In the genomic region with DNA sequence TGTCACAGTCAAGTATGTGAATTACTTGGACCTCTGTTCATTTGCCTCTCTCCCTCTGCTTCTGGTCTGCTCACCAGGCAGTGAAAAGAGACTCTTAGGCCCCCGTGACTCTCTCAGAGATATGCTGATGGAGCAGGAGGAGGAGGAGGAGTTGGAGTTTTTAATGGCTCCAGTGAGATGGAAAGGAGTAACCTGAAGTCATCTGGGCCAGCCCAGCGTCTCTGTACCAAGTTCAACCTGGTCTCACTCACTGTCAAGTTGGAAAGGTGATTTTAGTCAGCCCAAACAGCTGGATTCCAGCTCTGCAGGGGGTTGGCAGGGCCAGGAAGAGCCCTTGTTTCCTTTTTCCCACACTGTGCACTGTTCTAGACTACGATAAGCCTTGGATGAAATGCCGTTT, we compare ENCODE assay signal across 17 cellular contexts. TPM values are rescaled to one million over a fixed set of nuclear protein-coding genes. Genes with fewer than 3 reads are reported as not detected.
DNase-seq lines count a peak whose midpoint lies in the region; ATAC-seq and TF ChIP-seq lines count a peak whose summit lies in the region.
"Had no signal": no experiment of that assay in that cellular context is flagged by ENCODE, and none has a peak within 500 bp of the region (broad histone marks: within the 10 kb centered on the region; RNA-seq: fewer than 3 reads in every experiment).

No MANE protein-coding gene starts in this region.

- peaks cover 32% of the 10 kb centered on the region for H3K4me1 Mint-ChIP-seq in activated CD8-positive, alpha-beta T cell treated with anti-CD3 and anti-CD28 coated beads, Interleukin-2, amount 10 ng/mL, durations not matched to agents 7 days and 5 days (ENCODE audit: low read depth)
- H3K4me1 Mint-ChIP-seq in activated CD8-positive, alpha-beta T cell treated with anti-CD3 and anti-CD28 coated beads for 36 hours (ENCODE audit: low read depth), result peaks cover 25% of the 10 kb centered on the region
- H3K4me1 Mint-ChIP-seq in HFFc6 (ENCODE audit: low read depth) (peaks cover 70% of the 10 kb centered on the region), endothelial cell (ENCODE audit: unreplicated experiment) (peaks cover 46% of the 10 kb centered on the region)
- H3K4me1 Mint-ChIP-seq in stimulated activated effector memory CD8-positive, alpha-beta T cell treated with anti-CD3 and anti-CD28 coated beads, Interleukin-12 subunit alpha, Interleukin-12 subunit beta, amount 100 ng/mL, for 72 hours, result peaks cover 37% of the 10 kb centered on the region

- no peaks in the 10 kb centered on the region for H3K27me3 Mint-ChIP-seq in activated CD8-positive, alpha-beta T cell treated with anti-CD3 and anti-CD28 coated beads, Interleukin-2, amount 10 ng/mL, durations not matched to agents 7 days and 5 days (ENCODE audit: low read depth)
- H3K27me3 Mint-ChIP-seq in activated CD8-positive, alpha-beta T cell treated with anti-CD3 and anti-CD28 coated beads for 36 hours, result no peaks in the 10 kb centered on the region
- H3K27me3 Mint-ChIP-seq in HFFc6 (ENCODE audit: insufficient read depth) (peaks cover 38% of the 10 kb centered on the region), endothelial cell (ENCODE audit: unreplicated experiment) (peaks cover 18% of the 10 kb centered on the region)

- H3K9me3 Mint-ChIP-seq in activated CD8-positive, alpha-beta T cell treated with anti-CD3 and anti-CD28 coated beads, Interleukin-2, amount 10 ng/mL, durations not matched to agents 7 days and 5 days (ENCODE audit: insufficient read depth), result no peaks in the 10 kb centered on the region
- H3K9me3 Mint-ChIP-seq in activated CD8-positive, alpha-beta T cell treated with anti-CD3 and anti-CD28 coated beads for 36 hours, result no peaks in the 10 kb centered on the region
- H3K9me3 Mint-ChIP-seq in HFFc6 (no peaks in the 10 kb centered on the region; the same call in 1 of the 2 replicates), endothelial cell (ENCODE audit: unreplicated experiment) (no peaks in the 10 kb centered on the region)
- no peaks in the 10 kb centered on the region for H3K9me3 Mint-ChIP-seq in stimulated activated effector memory CD8-positive, alpha-beta T cell treated with anti-CD3 and anti-CD28 coated beads, Interleukin-12 subunit alpha, Interleukin-12 subunit beta, amount 100 ng/mL, for 72 hours
- H3K9me3 Mint-ChIP-seq: immature natural killer cell had no signal

- CTCF ChIA-PET in activated CD8-positive, alpha-beta T cell treated with anti-CD3 and anti-CD28 coated beads, Interleukin-2, amount 10 ng/mL, durations not matched to agents 7 days and 5 days (lab: Charles Lee), result interaction anchor here (1.5 to 28.2 kb wide), 2 partner anchors 50 to 76 kb away, joined by 6 to 1088 read pairs; a partner anchor contains a TSS
- CTCF ChIA-PET in activated CD8-positive, alpha-beta T cell treated with anti-CD3 and anti-CD28 coated beads for 36 hours (lab: Charles Lee), result interaction anchor here (0.9 to 40.2 kb wide), 2 partner anchors 50 to 86 kb away, joined by 3 to 1222 read pairs; a partner anchor contains a TSS

- peak overlapping the region; percentile 43 for H3K27ac Mint-ChIP-seq in activated CD8-positive, alpha-beta T cell treated with anti-CD3 and anti-CD28 coated beads, Interleukin-2, amount 10 ng/mL, durations not matched to agents 7 days and 5 days
- H3K27ac Mint-ChIP-seq in activated CD8-positive, alpha-beta T cell treated with anti-CD3 and anti-CD28 coated beads for 36 hours, result no peak overlapping the region
- H3K27ac Mint-ChIP-seq in HFFc6, result peak overlapping the region; percentile 73
- peak overlapping the region; percentile 88 for H3K27ac Mint-ChIP-seq in endothelial cell (ENCODE audit: unreplicated experiment)
- peak overlapping the region; percentile 38 for H3K27ac Mint-ChIP-seq in stimulated activated effector memory CD8-positive, alpha-beta T cell treated with anti-CD3 and anti-CD28 coated beads, Interleukin-12 subunit alpha, Interleukin-12 subunit beta, amount 100 ng/mL, for 72 hours

- POLR2A ChIA-PET in activated CD8-positive, alpha-beta T cell treated with anti-CD3 and anti-CD28 coated beads, Interleukin-2, amount 10 ng/mL, durations not matched to agents 7 days and 5 days (lab: Charles Lee), result no interaction called here
- POLR2A ChIA-PET in activated CD8-positive, alpha-beta T cell treated with anti-CD3 and anti-CD28 coated beads for 36 hours (lab: Charles Lee), result interaction anchor here (1.0 kb wide), 1 partner anchor 54 kb away, joined by 3 read pairs; no protein-coding TSS in a partner anchor

- TF ChIP-seq CTCF in activated CD8-positive, alpha-beta T cell treated with anti-CD3 and anti-CD28 coated beads for 36 hours (IDR thresholded peaks at IDR 0.05), result no peak
- TF ChIP-seq CTCF in HFFc6 (IDR thresholded peaks at IDR 0.05), result no peak
- TF ChIP-seq CTCF in endothelial cell (IDR thresholded peaks at IDR 0.05; ENCODE audit: unreplicated experiment), result no peak

- peaks cover 50% of the 10 kb centered on the region for H3K36me3 Mint-ChIP-seq in activated CD8-positive, alpha-beta T cell treated with anti-CD3 and anti-CD28 coated beads, Interleukin-2, amount 10 ng/mL, durations not matched to agents 7 days and 5 days (ENCODE audit: low read depth)
- peaks cover 16% of the 10 kb centered on the region for H3K36me3 Mint-ChIP-seq in activated CD8-positive, alpha-beta T cell treated with anti-CD3 and anti-CD28 coated beads for 36 hours (ENCODE audit: low read depth)
- peaks cover 44% of the 10 kb centered on the region for H3K36me3 Mint-ChIP-seq in HFFc6 (ENCODE audit: low read depth)
- peaks cover 47% of the 10 kb centered on the region for H3K36me3 Mint-ChIP-seq in endothelial cell (ENCODE audit: low read depth, unreplicated experiment)
- H3K36me3 Mint-ChIP-seq in stimulated activated effector memory CD8-positive, alpha-beta T cell treated with anti-CD3 and anti-CD28 coated beads, Interleukin-12 subunit alpha, Interleukin-12 subunit beta, amount 100 ng/mL, for 72 hours, result peaks cover 78% of the 10 kb centered on the region

- no peak for ATAC-seq in activated CD8-positive, alpha-beta T cell treated with anti-CD3 and anti-CD28 coated beads, Interleukin-2, amount 10 ng/mL, durations not matched to agents 7 days and 5 days
- no peak for ATAC-seq in activated CD8-positive, alpha-beta T cell treated with anti-CD3 and anti-CD28 coated beads for 36 hours
- no peak for ATAC-seq in stimulated activated effector memory CD8-positive, alpha-beta T cell treated with anti-CD3 and anti-CD28 coated beads, Interleukin-12 subunit alpha, Interleukin-12 subunit beta, amount 100 ng/mL, for 72 hours

- intact Hi-C loops in activated CD8-positive, alpha-beta T cell treated with anti-CD3 and anti-CD28 coated beads for 36 hours (cut with micrococcal nuclease), result no loop called here

- DNase-seq in activated CD8-positive, alpha-beta T cell treated with anti-CD3 and anti-CD28 coated beads, Interleukin-2, amount 10 ng/mL, durations not matched to agents 7 days and 5 days, result peak; percentile 17
- no peak for DNase-seq in activated CD8-positive, alpha-beta T cell treated with anti-CD3 and anti-CD28 coated beads for 36 hours
- no peak for DNase-seq in HFFc6
- DNase-seq in endothelial cell (ENCODE audit: low spot score), result no peak
- DNase-seq in stimulated activated effector memory CD8-positive, alpha-beta T cell treated with anti-CD3 and anti-CD28 coated beads, Interleukin-12 subunit alpha, Interleukin-12 subunit beta, amount 100 ng/mL, for 72 hours (ENCODE audit: low spot score in 2 of 2), result peak in 1 of 2 donors; percentile 37
- no peak for DNase-seq in stimulated activated CD4-positive, alpha-beta T cell treated with anti-CD3 and anti-CD28 coated beads, Interleukin-4, amount 100 ng/mL, for 1 hour
- DNase-seq in superior temporal gyrus (ENCODE audit: extremely low spot score), result no peak
- no peak for DNase-seq in retina
- DNase-seq: activated CD4-positive, CD25-positive, alpha-beta regulatory T cell; DMS53; effector CD8-positive, alpha-beta T cell; glutamatergic neuron; immature natural killer cell; MM.1S; PC-9; SJCRH30; stimulated activated CD4-positive, alpha-beta T cell treated with anti-CD3 and anti-CD28 coated beads, Interleukin-1b, Interleukin-23, amount 100 ng/mL, for 48 hours had no signal

- no peak overlapping the region for H3K4me3 Mint-ChIP-seq in activated CD8-positive, alpha-beta T cell treated with anti-CD3 and anti-CD28 coated beads, Interleukin-2, amount 10 ng/mL, durations not matched to agents 7 days and 5 days
- H3K4me3 Mint-ChIP-seq in activated CD8-positive, alpha-beta T cell treated with anti-CD3 and anti-CD28 coated beads for 36 hours, result no peak overlapping the region
- H3K4me3 Mint-ChIP-seq in HFFc6, result no peak overlapping the region
- H3K4me3 Mint-ChIP-seq in endothelial cell (ENCODE audit: unreplicated experiment), result no peak overlapping the region
- no peak overlapping the region for H3K4me3 Mint-ChIP-seq in stimulated activated effector memory CD8-positive, alpha-beta T cell treated with anti-CD3 and anti-CD28 coated beads, Interleukin-12 subunit alpha, Interleukin-12 subunit beta, amount 100 ng/mL, for 72 hours

RNA-seq across cellular contexts. Expression of a gene that starts 48.6 kb away (rescaled TPM):
- total RNA-seq in activated CD8-positive, alpha-beta T cell treated with anti-CD3 and anti-CD28 coated beads, Interleukin-2, amount 10 ng/mL, durations not matched to agents 7 days and 5 days, result 10 to 100 TPM; 49.9 to 50.9 TPM
- total RNA-seq in activated CD8-positive, alpha-beta T cell treated with anti-CD3 and anti-CD28 coated beads for 36 hours, result 10 to 100 TPM; 48.7 to 52.7 TPM
- 10 to 100 TPM; 54.0 to 80.3 (median 69.8) TPM for total RNA-seq in HFFc6 (2021; fragmentation: NEBNext Ultra II Directional; extraction: Animal tissue kit (Norgen Biotek cat#: 25700))
- 93.7 TPM for total RNA-seq in endothelial cell (ENCODE audit: unreplicated experiment)
